21 cellular contexts compared by ENCODE assay signal in genomic region chr15:85964471-85964870, GRCh38.
"Had no signal": no experiment of that assay in that cellular context is flagged by ENCODE, and none has a peak within 500 bp of the region (broad histone marks: within the 10 kb centered on the region; RNA-seq: fewer than 3 reads in every experiment).

No MANE protein-coding gene starts in this region.

- H3K4me2 ChIP-seq: neural progenitor cell had no signal

- H3K36me3 Mint-ChIP-seq: neural progenitor cell; stimulated activated naive B cell treated with anti-CD40 and anti-IgM and Interleukin-4, amounts not matched to agents 10 μg/mL and 1 μg/mL and 100 μg/mL, for 72 hours had no signal

- H3K27ac ChIP-seq: gastrocnemius medialis, lower lobe of right lung, neural progenitor cell, parathyroid adenoma, spleen, thoracic aorta, transverse colon had no signal

- H3K36me3 ChIP-seq: gastrocnemius medialis, lower lobe of right lung, neural progenitor cell, spleen, thoracic aorta, transverse colon had no signal

- H3K9ac ChIP-seq: neural progenitor cell, parathyroid adenoma had no signal

- H3K27me3 ChIP-seq: gastrocnemius medialis, neural progenitor cell, transverse colon had no signal

- DNase-seq: cerebellar nuclear complex; cortex of kidney; effector memory CD8-positive, alpha-beta T cell; gastrocnemius medialis; head of caudate nucleus; left ventricle myocardium superior; lower lobe of right lung; mucosa of descending colon; naive thymus-derived CD4-positive, alpha-beta T cell; spleen; stimulated activated naive B cell treated with anti-CD40 and anti-IgM and Interleukin-4, amounts not matched to agents 10 μg/mL and 1 μg/mL and 100 μg/mL, for 72 hours; transverse colon had no signal

- H3K4me3 Mint-ChIP-seq: effector memory CD8-positive, alpha-beta T cell; naive thymus-derived CD4-positive, alpha-beta T cell; nephron; neural progenitor cell; stimulated activated naive B cell treated with anti-CD40 and anti-IgM and Interleukin-4, amounts not matched to agents 10 μg/mL and 1 μg/mL and 100 μg/mL, for 72 hours; stimulated activated naive CD8-positive, alpha-beta T cell treated with anti-CD3 and anti-CD28 coated beads, Interleukin-15, Interleukin-2, amounts not matched to agents 100 ng/mL and 50 ng/mL, for 24 hours had no signal

- H3K27ac Mint-ChIP-seq: effector memory CD8-positive, alpha-beta T cell; naive thymus-derived CD4-positive, alpha-beta T cell; nephron; neural progenitor cell; progenitor cell of endocrine pancreas; stimulated activated naive B cell treated with anti-CD40 and anti-IgM and Interleukin-4, amounts not matched to agents 10 μg/mL and 1 μg/mL and 100 μg/mL, for 72 hours; stimulated activated naive CD8-positive, alpha-beta T cell treated with anti-CD3 and anti-CD28 coated beads, Interleukin-15, Interleukin-2, amounts not matched to agents 100 ng/mL and 50 ng/mL, for 24 hours had no signal

- H3K4me3 ChIP-seq: gastrocnemius medialis, lower lobe of right lung, mucosa of descending colon, neural progenitor cell, spleen, thoracic aorta, transverse colon had no signal

- FAIRE-seq: endometrium, keratinocyte had no signal

- H3K79me2 ChIP-seq: parathyroid adenoma had no signal

- H3K9me3 ChIP-seq: gastrocnemius medialis, lower lobe of right lung, mucosa of descending colon, spleen, thoracic aorta, transverse colon had no signal

- H3K4me1 Mint-ChIP-seq: naive thymus-derived CD4-positive, alpha-beta T cell; nephron; stimulated activated naive B cell treated with anti-CD40 and anti-IgM and Interleukin-4, amounts not matched to agents 10 μg/mL and 1 μg/mL and 100 μg/mL, for 72 hours had no signal

- H2AFZ ChIP-seq: neural progenitor cell, parathyroid adenoma had no signal

- H3K4me1 ChIP-seq: gastrocnemius medialis, lower lobe of right lung, parathyroid adenoma, spleen, transverse colon had no signal

- H3K9me3 Mint-ChIP-seq: effector memory CD8-positive, alpha-beta T cell; nephron; stimulated activated naive B cell treated with anti-CD40 and anti-IgM and Interleukin-4, amounts not matched to agents 10 μg/mL and 1 μg/mL and 100 μg/mL, for 72 hours; stimulated activated naive CD8-positive, alpha-beta T cell treated with anti-CD3 and anti-CD28 coated beads, Interleukin-15, Interleukin-2, amounts not matched to agents 100 ng/mL and 50 ng/mL, for 24 hours had no signal

- ATAC-seq: effector memory CD8-positive, alpha-beta T cell; gastrocnemius medialis; left ventricle myocardium superior; lower lobe of right lung; mucosa of descending colon; naive thymus-derived CD4-positive, alpha-beta T cell; sciatic nerve; stimulated activated naive B cell treated with anti-CD40 and anti-IgM and Interleukin-4, amounts not matched to agents 10 μg/mL and 1 μg/mL and 100 μg/mL, for 72 hours had no signal
